Comparison of ENCODE assay signal across 28 cellular contexts in the genomic region with DNA sequence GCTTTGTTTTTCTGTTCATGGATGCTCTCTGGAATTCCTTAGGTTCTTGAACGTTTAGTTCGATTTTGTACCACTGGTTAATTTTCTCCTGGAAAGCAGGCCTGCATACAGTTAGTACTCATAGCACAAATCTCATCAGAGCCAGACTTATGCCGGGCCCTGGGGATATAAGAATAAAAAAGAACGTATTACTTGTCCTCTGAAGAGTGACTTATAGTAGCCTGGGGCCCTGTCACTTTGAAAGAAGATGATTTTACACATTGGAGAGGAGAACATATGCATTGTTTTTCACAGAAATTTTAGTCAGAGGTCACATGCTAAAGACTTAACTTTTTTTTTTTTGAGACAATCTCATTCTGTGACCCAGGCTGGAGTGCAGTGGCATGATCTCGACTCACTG.
"Had no signal": no experiment of that assay in that cellular context is flagged by ENCODE, and none has a peak within 500 bp of the region (broad histone marks: within the 10 kb centered on the region; RNA-seq: fewer than 3 reads in every experiment).

No MANE protein-coding gene starts in this region.

- H3K27ac Mint-ChIP-seq: memory B cell; naive thymus-derived CD4-positive, alpha-beta T cell; nephron; stimulated activated effector memory CD8-positive, alpha-beta T cell treated with anti-CD3 and anti-CD28 coated beads, Interleukin-12 subunit alpha, Interleukin-12 subunit beta, amount 100 ng/mL, for 72 hours had no signal

- H3K4me1 Mint-ChIP-seq: memory B cell; stimulated activated effector memory CD8-positive, alpha-beta T cell treated with anti-CD3 and anti-CD28 coated beads, Interleukin-12 subunit alpha, Interleukin-12 subunit beta, amount 100 ng/mL, for 72 hours had no signal

- H3K4me1 ChIP-seq: right lobe of liver had no signal

- H3K36me3 Mint-ChIP-seq: memory B cell; naive thymus-derived CD4-positive, alpha-beta T cell; stimulated activated effector memory CD8-positive, alpha-beta T cell treated with anti-CD3 and anti-CD28 coated beads, Interleukin-12 subunit alpha, Interleukin-12 subunit beta, amount 100 ng/mL, for 72 hours had no signal

- DNase-seq: caudate nucleus; cerebellar nuclear complex; cortex of kidney; effector CD4-positive, alpha-beta T cell; foreskin fibroblast; glutamatergic neuron; heart right ventricle; hippocampal formation; kidney; midbrain; naive thymus-derived CD4-positive, alpha-beta T cell; occipital lobe; ovary; posterior cingulate gyrus; right lobe of liver; small intestine; stimulated activated CD4-positive, alpha-beta T cell treated with anti-CD3 and anti-CD28 coated beads, Interleukin-12 subunit alpha, Interleukin-12 subunit beta, amount 100 ng/mL, for 4 hours; stimulated activated CD4-positive, alpha-beta T cell treated with anti-CD3 and anti-CD28 coated beads, Interleukin-1b, Interleukin-23, amount 100 ng/mL, for 48 hours; stimulated activated CD4-positive, alpha-beta T cell treated with anti-CD3 and anti-CD28 coated beads, Interleukin-4, amount 100 ng/mL, for 24 hours; stimulated activated naive CD4-positive, alpha-beta T cell treated with Interleukin-2 at 50 U/mL for 16 hours; stomach; thyroid gland had no signal

- H3K36me3 ChIP-seq: heart right ventricle, ovary, right lobe of liver, stomach, thyroid gland had no signal

- H3K4me3 Mint-ChIP-seq: memory B cell; naive thymus-derived CD4-positive, alpha-beta T cell; nephron; stimulated activated effector memory CD8-positive, alpha-beta T cell treated with anti-CD3 and anti-CD28 coated beads, Interleukin-12 subunit alpha, Interleukin-12 subunit beta, amount 100 ng/mL, for 72 hours; type B pancreatic cell had no signal

- H3K27me3 ChIP-seq: heart right ventricle, ovary, right lobe of liver, stomach, thyroid gland had no signal

- H3K9me3 ChIP-seq: heart right ventricle, ovary, right lobe of liver, stomach, thyroid gland had no signal

- H3K27ac ChIP-seq: epithelial cell of prostate, heart right ventricle, ovary, right lobe of liver, stomach, thyroid gland had no signal

- H3K27me3 Mint-ChIP-seq: type B pancreatic cell had no signal

- H3K4me3 ChIP-seq: heart right ventricle, lung, ovary, right lobe of liver, stomach, thyroid gland had no signal

- FAIRE-seq: kidney, small intestine had no signal
